ENCODE assay signal across 8 cellular contexts in the genomic region with DNA sequence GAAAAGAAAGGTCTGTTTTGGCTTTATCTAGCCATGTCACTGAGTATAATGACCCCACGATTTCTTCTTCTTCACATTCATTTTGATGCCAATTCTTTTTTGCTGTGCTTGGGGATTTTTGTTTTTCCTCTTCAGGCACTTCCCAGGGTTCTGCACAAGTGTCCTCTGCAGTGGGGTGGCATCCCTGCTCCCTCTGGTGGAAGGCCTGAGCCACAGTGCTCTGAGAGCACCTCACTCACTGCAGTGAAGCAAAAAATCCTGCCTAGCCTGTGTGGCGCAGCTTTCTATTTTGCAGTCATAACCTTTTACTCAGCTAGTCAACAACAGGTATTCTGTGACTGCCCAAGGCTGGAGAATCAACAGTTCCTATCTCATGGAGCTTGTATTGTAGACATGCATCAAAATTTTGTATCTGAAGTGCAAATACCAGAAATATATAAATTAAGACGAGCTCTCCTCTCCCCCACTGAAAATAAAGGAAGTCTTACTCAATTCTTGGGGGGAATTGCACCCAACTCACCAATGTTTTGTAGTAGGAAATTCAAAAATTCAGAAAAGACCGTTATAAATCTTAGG.
A peak's percentile ranks its signal among the peaks of the same experiment; 100 is the strongest.
DNase-seq lines count a peak whose midpoint lies in the region; ATAC-seq and TF ChIP-seq lines count a peak whose summit lies in the region.

No MANE protein-coding gene starts in this region.

- H2BK15ac ChIP-seq in neuronal stem cell (ENCODE audit: low read length), result no peak overlapping the region

- no peak overlapping the region for H3K14ac ChIP-seq in neuronal stem cell (ENCODE audit: low read length)

- no peak overlapping the region for H4K8ac ChIP-seq in neuronal stem cell (ENCODE audit: low read depth, low read length)

- no peaks in the 10 kb centered on the region for H3K27me3 ChIP-seq in Loucy (ENCODE audit: insufficient read depth, low read length, poor library complexity, severe bottlenecking)
- no peaks in the 10 kb centered on the region for H3K27me3 ChIP-seq in SJSA1 (replicated peaks)
- H3K27me3 ChIP-seq in neuronal stem cell (ENCODE audit: control insufficient read depth in 3 of 3, insufficient read depth in 3 of 3, low read depth in 1 of 3, low read length in 3 of 3), result no peaks in the 10 kb centered on the region
- no peaks in the 10 kb centered on the region for H3K27me3 ChIP-seq in effector memory CD4-positive, alpha-beta T cell (replicated peaks; ENCODE audit: control insufficient read depth, insufficient read depth, low read length, poor library complexity, severe bottlenecking)

- H2BK120ac ChIP-seq in neuronal stem cell (ENCODE audit: low read depth, low read length), result no peak overlapping the region

- no peaks in the 10 kb centered on the region for H3K79me2 ChIP-seq in Loucy (ENCODE audit: insufficient read depth, low read length)

- no peak overlapping the region for H3K4ac ChIP-seq in neuronal stem cell (ENCODE audit: low read length)

- WGBS in neuronal stem cell (ENCODE audit: extremely low coverage in 2 of 2, insufficient read length in 2 of 2, insufficient replicate concordance in 1 of 2), 2 donors, result no CpG with 5 or more reads among the region's 4 CpGs

- TF ChIP-seq CTCF in Loucy (conservative IDR thresholded peaks at IDR 0.05; ENCODE audit: low read length) (peak; percentile 58), fibroblast of the aortic adventitia (IDR thresholded peaks at IDR 0.05; ENCODE audit: insufficient read depth, low read length) (peak; percentile 82)

- no peak overlapping the region for H2BK12ac ChIP-seq in neuronal stem cell (ENCODE audit: low read length)

- H3K9ac ChIP-seq in Loucy (ENCODE audit: low read depth, low read length, poor library complexity, severe bottlenecking) (no peak overlapping the region), neuronal stem cell (ENCODE audit: low read depth, low read length, poor library complexity) (no peak overlapping the region)

- no peak overlapping the region for H3K4me3 ChIP-seq in Loucy (ENCODE audit: low read length, poor library complexity, severe bottlenecking)
- no peak overlapping the region for H3K4me3 ChIP-seq in SJSA1
- no peak overlapping the region for H3K4me3 ChIP-seq in fibroblast of the aortic adventitia (ENCODE audit: low read depth, low read length)
- no peak overlapping the region for H3K4me3 ChIP-seq in neuronal stem cell (ENCODE audit: low read length in 2 of 2)
- no peak overlapping the region for H3K4me3 ChIP-seq in effector memory CD4-positive, alpha-beta T cell (ENCODE audit: insufficient read depth, low read depth, low read length, poor library complexity, severe bottlenecking)

- H3F3A ChIP-seq in Loucy (ENCODE audit: low read depth), result no peaks in the 10 kb centered on the region

- no peaks in the 10 kb centered on the region for H3K9me2 ChIP-seq in Loucy (replicated peaks; ENCODE audit: low read depth, low read length)

- H3K36me3 ChIP-seq in Loucy (ENCODE audit: insufficient read depth, low read length) (no peaks in the 10 kb centered on the region), SJSA1 (no peaks in the 10 kb centered on the region), neuronal stem cell (replicated peaks in 1 of 2; ENCODE audit: control insufficient read depth in 2 of 2, insufficient read depth in 2 of 2, low read length in 2 of 2) (no peaks in the 10 kb centered on the region)
- H3K36me3 ChIP-seq in effector memory CD4-positive, alpha-beta T cell (ENCODE audit: control insufficient read depth, insufficient read depth, low read length), result no peaks in the 10 kb centered on the region

- H3K4me1 ChIP-seq in Loucy (ENCODE audit: insufficient read depth, low read length, poor library complexity, severe bottlenecking) (no peaks in the 10 kb centered on the region), SJSA1 (replicated peaks) (peaks cover 5% of the 10 kb centered on the region), neuronal stem cell (ENCODE audit: control insufficient read depth in 2 of 2, insufficient read depth in 1 of 2, low read depth in 1 of 2, low read length in 2 of 2) (peaks cover 0 to 2% of the 10 kb centered on the region in 2 donors)
- H3K4me1 ChIP-seq in effector memory CD4-positive, alpha-beta T cell (ENCODE audit: control insufficient read depth, insufficient read depth, low read length, poor library complexity, severe bottlenecking), result no peaks in the 10 kb centered on the region

- H3K9me3 ChIP-seq in Loucy (ENCODE audit: insufficient read depth, low read depth, low read length) (no peaks in the 10 kb centered on the region), SJSA1 (replicated peaks) (no peaks in the 10 kb centered on the region), neuronal stem cell (replicated peaks in 1 of 2; ENCODE audit: control insufficient read depth in 2 of 2, insufficient read depth in 1 of 2, low read depth in 1 of 2, low read length in 2 of 2) (no peaks in the 10 kb centered on the region)
- H3K9me3 ChIP-seq in effector memory CD4-positive, alpha-beta T cell (ENCODE audit: control insufficient read depth, low read length), result no peaks in the 10 kb centered on the region

- no peak overlapping the region for H2AK5ac ChIP-seq in neuronal stem cell (ENCODE audit: low read depth, low read length)

- ATAC-seq in HG03095 (IDR thresholded peaks at IDR 0.05; ENCODE audit: unreplicated experiment), result no peak

- H2AFZ ChIP-seq in Loucy (ENCODE audit: low read length), result no peak overlapping the region
- H2AFZ ChIP-seq in neuronal stem cell (ENCODE audit: low read length), result no peak overlapping the region

- DNase-seq in EH (ENCODE audit: low read depth) (peak; percentile 43), SJSA1 (ENCODE audit: low read depth in 1 of 2, low spot score in 2 of 2) (peak; percentile 36 to 53), fibroblast of the aortic adventitia (ENCODE audit: low read depth) (peak; percentile 61), neuronal stem cell (ENCODE audit: low spot score) (peak; percentile 20), OCI-M2 (lab: John Stamatoyannopoulos, UW; ENCODE audit: unreplicated experiment) (no peak)
- DNase-seq in effector memory CD4-positive, alpha-beta T cell, result no peak

- no peaks in the 10 kb centered on the region for H3K79me1 ChIP-seq in neuronal stem cell (ENCODE audit: low read depth, low read length)

- H3K4me2 ChIP-seq in Loucy (ENCODE audit: low read depth, low read length, poor library complexity, severe bottlenecking), result no peak overlapping the region
- H3K4me2 ChIP-seq in neuronal stem cell (ENCODE audit: insufficient read depth, low read length, poor library complexity, severe bottlenecking), result no peak overlapping the region

- H2BK5ac ChIP-seq in neuronal stem cell (ENCODE audit: low read length), result no peak overlapping the region

- H3K23ac ChIP-seq in neuronal stem cell (ENCODE audit: low read depth, low read length, poor library complexity), result no peak overlapping the region

- no peak overlapping the region for H3K18ac ChIP-seq in neuronal stem cell (ENCODE audit: low read length)

- no peaks in the 10 kb centered on the region for H4K20me1 ChIP-seq in Loucy (ENCODE audit: insufficient read depth, low read length, poor library complexity, severe bottlenecking)

- H4K91ac ChIP-seq in neuronal stem cell (ENCODE audit: low read depth, low read length, poor library complexity), result no peak overlapping the region

- H3K27ac ChIP-seq in SJSA1 (no peak overlapping the region), neuronal stem cell (replicated peaks; ENCODE audit: low read length) (no peak overlapping the region)
- no peak overlapping the region for H3K27ac ChIP-seq in effector memory CD4-positive, alpha-beta T cell (ENCODE audit: insufficient read depth, low read length, poor library complexity, severe bottlenecking)

Comparison
In these comparisons a context has a peak if more than half of its experiments do, and no peak if none do; other contexts are left out.
1. DNase-seq: peak in EH (single experiment), SJSA1 (2 of 2), fibroblast of the aortic adventitia (single experiment) and neuronal stem cell (single experiment); none in effector memory CD4-positive, alpha-beta T cell (0 of 3) and OCI-M2 (single experiment).